ENCODE assay signal across 12 cellular contexts in the genomic region with DNA sequence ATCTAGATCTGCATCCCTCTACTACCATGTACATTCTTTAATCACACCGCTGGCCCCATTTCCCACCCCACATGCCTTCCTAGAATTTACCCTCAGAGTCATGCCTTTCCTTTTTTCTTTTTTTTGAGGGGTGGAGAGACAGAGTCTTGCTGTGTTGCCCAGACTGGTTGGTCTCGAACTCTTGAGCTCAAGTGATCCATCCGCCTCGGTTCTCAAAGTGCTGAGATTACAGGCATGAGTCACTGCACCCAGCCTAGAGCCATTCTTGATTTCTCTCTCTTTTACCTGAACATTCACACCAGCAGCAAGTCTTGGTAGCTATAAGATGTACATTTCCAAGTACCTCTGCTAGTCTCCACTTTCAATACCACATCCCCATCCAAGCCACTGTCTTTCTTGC. TPM values are rescaled to one million over a fixed set of nuclear protein-coding genes. Genes with fewer than 3 reads are reported as not detected.
DNase-seq lines count a peak whose midpoint lies in the region; ATAC-seq and TF ChIP-seq lines count a peak whose summit lies in the region.
"Had no signal": no experiment of that assay in that cellular context is flagged by ENCODE, and none has a peak within 500 bp of the region (broad histone marks: within the 10 kb centered on the region; RNA-seq: fewer than 3 reads in every experiment).

No MANE protein-coding gene starts in this region.

- POLR2A ChIA-PET in SK-N-SH (lab: Yijun Ruan, JAX) = interaction anchor here (0.6 kb wide), 1 partner anchor 258 kb away, joined by 4 read pairs; the partner anchor contains the start of gene PPP4C

- H3K4me1 ChIP-seq in SK-N-SH (ENCODE audit: control insufficient read depth in 1 of 2, insufficient read depth in 2 of 2, low read depth in 1 of 2, low read length in 1 of 2) = peaks cover 34 to 51% of the 10 kb centered on the region in 2 experiments; a peak in 3 of 4 replicates
- peaks cover 38% of the 10 kb centered on the region for H3K4me1 ChIP-seq in MM.1S (ENCODE audit: low read length)

- H3K9me2 ChIP-seq in SK-N-SH = no peaks in the 10 kb centered on the region
- H3K9me2 ChIP-seq in MM.1S (replicated peaks; ENCODE audit: insufficient read depth, low read length) = no peaks in the 10 kb centered on the region

- H3K36me3 Mint-ChIP-seq in brain (peaks cover 29% of the 10 kb centered on the region), nephron (ENCODE audit: low read depth) (peaks cover 29% of the 10 kb centered on the region)

- H3K4me3 Mint-ChIP-seq in brain = peak overlapping the region; percentile 78 to 84 (median 80)
- peak overlapping the region; percentile 75 to 88 (median 86) for H3K4me3 Mint-ChIP-seq in nephron

- H3K36me3 ChIP-seq in SK-N-SH (replicated peaks in 1 of 2; ENCODE audit: control insufficient read depth in 1 of 2, insufficient read depth in 2 of 2, low read length in 1 of 2) (peaks cover 6 to 19% of the 10 kb centered on the region in 2 experiments), MM.1S (replicated peaks; ENCODE audit: insufficient read depth, low read length) (no peaks in the 10 kb centered on the region)

- TF ChIP-seq EP300 in SK-N-SH (IDR thresholded peaks at IDR 0.05; ENCODE audit: borderline replicate concordance in 1 of 2, low read depth in 1 of 2, low read length in 1 of 2) = no peak

- DNase-seq in SK-N-SH (no peak), MM.1S (no peak), 8988T (no peak), NCI-H524 (lab: John Stamatoyannopoulos, UW) (no peak), NCI-H1417 treated with DMSO at 0.1 percent for 48 hours (lab: John Stamatoyannopoulos, UW) (no peak)
- DNase-seq: adrenal gland, Peyer's patch, sigmoid colon, WERI-Rb-1 had no signal

- H3K27ac ChIP-seq in SK-N-SH (ENCODE audit: low read depth in 2 of 2, low read length in 1 of 2) (no peak overlapping the region), MM.1S (ENCODE audit: low read length) (no peak overlapping the region)

- no peaks in the 10 kb centered on the region for H3K27me3 ChIP-seq in SK-N-SH (ENCODE audit: insufficient read depth)
- no peaks in the 10 kb centered on the region for H3K27me3 ChIP-seq in MM.1S (replicated peaks; ENCODE audit: insufficient read depth, low read length)
- H3K27me3 ChIP-seq: adrenal gland, Peyer's patch, sigmoid colon had no signal

- H3K9me3 ChIP-seq in SK-N-SH = no peaks in the 10 kb centered on the region
- H3K9me3 ChIP-seq in MM.1S (replicated peaks; ENCODE audit: insufficient read depth, low read length) = no peaks in the 10 kb centered on the region
- H3K9me3 ChIP-seq: adrenal gland, Peyer's patch, sigmoid colon had no signal

- no peak for TF ChIP-seq RAD21 in SK-N-SH (IDR thresholded peaks at IDR 0.05; ENCODE audit: low read length)

- no peak for TF ChIP-seq CTCF in SK-N-SH (IDR thresholded peaks at IDR 0.05)
- no peak for TF ChIP-seq CTCF in MM.1S (IDR thresholded peaks at IDR 0.05; ENCODE audit: low read length)
- TF ChIP-seq CTCF in brain (conservative IDR thresholded peaks at IDR 0.05) = no peak
- TF ChIP-seq CTCF in nephron (IDR thresholded peaks at IDR 0.05; ENCODE audit: unreplicated experiment in 3 of 3) = no peak

- H3K27ac Mint-ChIP-seq in brain = peak overlapping the region; percentile 59 to 90 (median 81)
- H3K27ac Mint-ChIP-seq in nephron = peak overlapping the region in 2 of 3 experiments; percentile 24 to 77

- H3K9ac ChIP-seq in SK-N-SH = no peak overlapping the region
- H3K9ac ChIP-seq in MM.1S (ENCODE audit: low read length) = no peak overlapping the region

- H3K4me1 Mint-ChIP-seq in brain = peaks cover 86% of the 10 kb centered on the region
- H3K4me1 Mint-ChIP-seq in nephron = peaks cover 65% of the 10 kb centered on the region

- ATAC-seq in SK-N-SH treated with all-trans-retinoic acid at 6 μM for 48 hours = no peak

- H3K27me3 Mint-ChIP-seq in brain = no peaks in the 10 kb centered on the region
- no peaks in the 10 kb centered on the region for H3K27me3 Mint-ChIP-seq in nephron (ENCODE audit: low read depth)

- H3K79me2 ChIP-seq in SK-N-SH (ENCODE audit: insufficient read depth) = peaks cover 88% of the 10 kb centered on the region
- peaks cover 62% of the 10 kb centered on the region for H3K79me2 ChIP-seq in MM.1S (ENCODE audit: low read length)

- peak overlapping the region; percentile 15; the same call in 1 of the 2 replicates for H3K4me2 ChIP-seq in SK-N-SH
- peak overlapping the region; percentile 2; the same call in 1 of the 2 replicates for H3K4me2 ChIP-seq in MM.1S (ENCODE audit: low read depth, low read length)

- no peak overlapping the region for H2AFZ ChIP-seq in SK-N-SH (ENCODE audit: low read depth)
- H2AFZ ChIP-seq in MM.1S (ENCODE audit: low read length) = no peak overlapping the region

- 90% methylated on average over 4 of the region's 4 CpGs for WGBS in SK-N-SH (ENCODE audit: low lambda C conversion rate)

- H4K20me1 ChIP-seq in SK-N-SH (ENCODE audit: insufficient read depth) (no peaks in the 10 kb centered on the region), MM.1S (ENCODE audit: insufficient read depth, low read length) (no peaks in the 10 kb centered on the region)

- CTCF ChIA-PET in SK-N-SH (lab: Yijun Ruan, JAX) = interaction anchor here (0.9 to 14.0 kb wide), 4 partner anchors 10 to 82 kb away, joined by 3 to 129 read pairs (median 9); partner anchors contain the start of genes ASPHD1 and SEZ6L2

- H3K4me3 ChIP-seq in SK-N-SH (ENCODE audit: low read depth in 2 of 2, low read length in 1 of 2) = no peak overlapping the region
- H3K4me3 ChIP-seq in MM.1S (ENCODE audit: low read length) = no peak overlapping the region
- H3K4me3 ChIP-seq: sigmoid colon had no signal

- peaks cover 43% of the 10 kb centered on the region for H3F3A ChIP-seq in SK-N-SH (replicated peaks; ENCODE audit: insufficient read depth)
- peaks cover 41% of the 10 kb centered on the region for H3F3A ChIP-seq in MM.1S (ENCODE audit: insufficient read depth, low read length)

- H3K9me3 Mint-ChIP-seq in brain (peaks cover 0 to 4% (median 0%) of the 10 kb centered on the region in 5 experiments), nephron (no peaks in the 10 kb centered on the region)

TF ChIP-seq in SK-N-SH, 30 proteins besides CTCF, POLR2A, EP300 and RAD21:
- no peak for TF ChIP-seq JUND (IDR thresholded peaks at IDR 0.05)
- TF ChIP-seq POLR2AphosphoS5 (IDR thresholded peaks at IDR 0.05; ENCODE audit: low read depth, low read length) = no peak
- TF ChIP-seq GABPA (IDR thresholded peaks at IDR 0.05; ENCODE audit: low read depth) = no peak
- no peak for TF ChIP-seq CHD2 (IDR thresholded peaks at IDR 0.05; ENCODE audit: low read length, partially characterized antibody)
- no peak for TF ChIP-seq NRF1 (IDR thresholded peaks at IDR 0.05; ENCODE audit: low read depth, low read length)
- TF ChIP-seq RXRA (IDR thresholded peaks at IDR 0.05; ENCODE audit: borderline replicate concordance, low read depth) = no peak

TF ChIP-seq in SK-N-SH treated with all-trans-retinoic acid at 6 μM for 48 hours, 23 proteins besides CTCF, POLR2A, EP300 and RAD21:
- TF ChIP-seq, protein P1, sequence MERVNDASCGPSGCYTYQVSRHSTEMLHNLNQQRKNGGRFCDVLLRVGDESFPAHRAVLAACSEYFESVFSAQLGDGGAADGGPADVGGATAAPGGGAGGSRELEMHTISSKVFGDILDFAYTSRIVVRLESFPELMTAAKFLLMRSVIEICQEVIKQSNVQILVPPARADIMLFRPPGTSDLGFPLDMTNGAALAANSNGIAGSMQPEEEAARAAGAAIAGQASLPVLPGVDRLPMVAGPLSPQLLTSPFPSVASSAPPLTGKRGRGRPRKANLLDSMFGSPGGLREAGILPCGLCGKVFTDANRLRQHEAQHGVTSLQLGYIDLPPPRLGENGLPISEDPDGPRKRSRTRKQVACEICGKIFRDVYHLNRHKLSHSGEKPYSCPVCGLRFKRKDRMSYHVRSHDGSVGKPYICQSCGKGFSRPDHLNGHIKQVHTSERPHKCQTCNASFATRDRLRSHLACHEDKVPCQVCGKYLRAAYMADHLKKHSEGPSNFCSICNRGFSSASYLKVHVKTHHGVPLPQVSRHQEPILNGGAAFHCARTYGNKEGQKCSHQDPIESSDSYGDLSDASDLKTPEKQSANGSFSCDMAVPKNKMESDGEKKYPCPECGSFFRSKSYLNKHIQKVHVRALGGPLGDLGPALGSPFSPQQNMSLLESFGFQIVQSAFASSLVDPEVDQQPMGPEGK (CRISPR knock-in tag; IDR thresholded peaks at IDR 0.05; ENCODE audit: borderline replicate concordance) = no peak
TF ChIP-seq in SK-N-SH treated with all-trans-retinoic acid at 6 μM for 48 hours: peak in this region for 0.

RNA-seq across cellular contexts. Expression of gene PAGR1, which starts 2.1 kb away (rescaled TPM):
- polyA plus RNA-seq in SK-N-SH (2012; rRNA removed) (48.5 and 57.7 TPM in 2 replicates), brain (ENCODE audit: insufficient read depth, low read depth, low replicate concordance) (57.0 TPM)
- 21.6 and 26.9 TPM in 2 replicates for polyA plus RNA-seq in SK-N-SH (2012; cell fraction: cytosol; rRNA removed)
- polyA plus RNA-seq in SK-N-SH (2012; cell fraction: nucleus; rRNA removed) = 270 and 364 TPM in 2 replicates

RNA-seq across cellular contexts. Expression of gene MVP, which starts 2.2 kb away (rescaled TPM):
- 198 and 222 TPM in 2 replicates for polyA plus RNA-seq in SK-N-SH (2012; rRNA removed)
- 70.0 and 100 TPM in 2 replicates for polyA plus RNA-seq in SK-N-SH (2012; cell fraction: cytosol; rRNA removed)
- 460 and 509 TPM in 2 replicates for polyA plus RNA-seq in SK-N-SH (2012; cell fraction: nucleus; rRNA removed)
- polyA plus RNA-seq in brain (ENCODE audit: insufficient read depth, low read depth, low replicate concordance) = 31.7 TPM

RNA-seq across cellular contexts. Expression of gene PRRT2, which starts 6.1 kb away (rescaled TPM):
- polyA plus RNA-seq in SK-N-SH (2012; rRNA removed) (28.1 and 29.3 TPM in 2 replicates), brain (ENCODE audit: insufficient read depth, low read depth, low replicate concordance) (55.1 TPM)
- 2.3 and 3.4 TPM in 2 replicates for polyA plus RNA-seq in SK-N-SH (2012; cell fraction: cytosol; rRNA removed)
- polyA plus RNA-seq in SK-N-SH (2012; cell fraction: nucleus; rRNA removed) = 256 and 346 TPM in 2 replicates

RNA-seq across cellular contexts. Expression of gene MAZ, which starts 11.8 kb away (rescaled TPM):
- polyA plus RNA-seq in SK-N-SH (2012; rRNA removed) (117 and 163 TPM in 2 replicates), brain (ENCODE audit: insufficient read depth, low read depth, low replicate concordance) (626 TPM)
- 77.9 and 147 TPM in 2 replicates for polyA plus RNA-seq in SK-N-SH (2012; cell fraction: cytosol; rRNA removed)
- 131 and 155 TPM in 2 replicates for polyA plus RNA-seq in SK-N-SH (2012; cell fraction: nucleus; rRNA removed)

RNA-seq across cellular contexts. Expression of gene KIF22, which starts 27.5 kb away (rescaled TPM):
- 63.8 and 64.1 TPM in 2 replicates for polyA plus RNA-seq in SK-N-SH (2012; rRNA removed)
- polyA plus RNA-seq in SK-N-SH (2012; cell fraction: cytosol; rRNA removed) = 25.9 and 37.8 TPM in 2 replicates
- polyA plus RNA-seq in SK-N-SH (2012; cell fraction: nucleus; rRNA removed) = 200 and 291 TPM in 2 replicates
- polyA plus RNA-seq in brain (ENCODE audit: insufficient read depth, low read depth, low replicate concordance) = 129 TPM
